In the genomic region with DNA sequence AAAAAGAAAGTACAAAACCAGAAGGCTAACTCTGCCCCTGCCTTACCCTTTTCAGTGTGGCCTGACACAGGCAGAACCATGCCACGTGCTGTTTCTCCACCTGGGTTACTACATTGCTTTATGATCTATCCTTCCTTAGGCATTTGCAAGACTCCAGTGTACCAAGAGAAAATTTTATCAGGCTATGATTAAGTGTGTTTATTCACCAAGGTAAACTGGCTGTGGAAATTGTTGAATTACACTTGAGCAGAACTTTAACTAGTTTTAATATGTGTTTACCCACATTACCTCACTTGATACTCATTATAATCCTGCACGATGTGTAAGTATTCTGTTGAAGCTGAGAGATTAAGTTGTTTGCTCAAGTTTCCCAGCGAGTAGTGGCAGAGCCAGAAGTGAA, we compare ENCODE assay signal across 22 cellular contexts.
DNase-seq lines count a peak whose midpoint lies in the region; ATAC-seq and TF ChIP-seq lines count a peak whose summit lies in the region.
"Had no signal": no experiment of that assay in that cellular context is flagged by ENCODE, and none has a peak within 500 bp of the region (broad histone marks: within the 10 kb centered on the region; RNA-seq: fewer than 3 reads in every experiment).

No MANE protein-coding gene starts in this region.

- H3K27me3 Mint-ChIP-seq in mesothelial cell of epicardium (ENCODE audit: low read depth) (no peaks in the 10 kb centered on the region), Calu3 (ENCODE audit: unreplicated experiment) (no peaks in the 10 kb centered on the region)

- H2AFZ ChIP-seq in smooth muscle cell (ENCODE audit: low read depth): peak overlapping the region; percentile 10

- H3K4me3 ChIP-seq in LNCaP clone FGC (ENCODE audit: low read depth, low read length) (no peak overlapping the region), smooth muscle cell (no peak overlapping the region)
- H3K4me3 ChIP-seq: SJCRH30 had no signal

- BruUV-seq in Calu3 (replicated peaks; lab: Mats Ljungman, UMichigan): no TSS peak

- H3K27ac ChIP-seq in foreskin keratinocyte (peak overlapping the region; percentile 27), smooth muscle cell (ENCODE audit: low read depth) (peak overlapping the region; percentile 75)
- H3K27ac ChIP-seq: HL-60, SJCRH30 had no signal

- CTCF ChIA-PET in Calu3 (lab: Charles Lee): no interaction called here

- H3K4me2 ChIP-seq in smooth muscle cell: peak overlapping the region; percentile 34

- WGBS in smooth muscle cell (ENCODE audit: low lambda C conversion rate): 52% methylated on average over 3 of the region's 3 CpGs

- DNase-seq in LNCaP clone FGC (ENCODE audit: low read depth): peak; percentile 86
- no peak for DNase-seq in foreskin keratinocyte
- DNase-seq in mesothelial cell of epicardium (ENCODE audit: low spot score in 2 of 2, unreplicated experiment in 2 of 2): no peak
- no peak for DNase-seq in smooth muscle cell (lab: John Stamatoyannopoulos, UW; ENCODE audit: unreplicated experiment)
- DNase-seq in Calu3: no peak
- no peak for DNase-seq in H4 (ENCODE audit: low spot score)
- DNase-seq in Right ventricle myocardium superior: no peak
- DNase-seq: GF-D8, KG1, NCI-H1105 treated with DMSO at 0.1 percent for 48 hours, NCI-H1694, NCI-H2081, NCI-H2171, NCI-H345, NCI-H524, NCI-H82, SJCRH30 had no signal

- no peaks in the 10 kb centered on the region for H3F3A ChIP-seq in smooth muscle cell (ENCODE audit: low read depth)

- H3K4me1 ChIP-seq in foreskin keratinocyte (peaks cover 4% of the 10 kb centered on the region), smooth muscle cell (ENCODE audit: low read depth) (no peaks in the 10 kb centered on the region)
- H3K4me1 ChIP-seq: SJCRH30 had no signal

- H4K20me1 ChIP-seq in smooth muscle cell (ENCODE audit: low read depth): no peaks in the 10 kb centered on the region

- no peak overlapping the region for H3K9ac ChIP-seq in smooth muscle cell (ENCODE audit: low read depth)

- intact Hi-C loops in Calu3 (cut with micrococcal nuclease; ENCODE audit: unreplicated experiment): no loop called here
- intact Hi-C loops in Right ventricle myocardium superior (cut with DNase I): no loop called here

- H3K4me3 Mint-ChIP-seq in mesothelial cell of epicardium (no peak overlapping the region), Calu3 (ENCODE audit: low read depth, unreplicated experiment) (no peak overlapping the region)
- H3K4me3 Mint-ChIP-seq: B cell, CD14-positive monocyte had no signal

- peaks cover 9% of the 10 kb centered on the region for H3K4me1 Mint-ChIP-seq in mesothelial cell of epicardium
- no peaks in the 10 kb centered on the region for H3K4me1 Mint-ChIP-seq in Calu3 (ENCODE audit: low read depth, unreplicated experiment)
- H3K4me1 Mint-ChIP-seq: B cell, CD14-positive monocyte had no signal

- H3K36me3 ChIP-seq in smooth muscle cell (ENCODE audit: low read depth): no peaks in the 10 kb centered on the region
- H3K36me3 ChIP-seq: SJCRH30 had no signal

- TF ChIP-seq CTCF in LNCaP clone FGC (IDR thresholded peaks at IDR 0.05; ENCODE audit: control insufficient read depth, extremely low read depth, insufficient read depth): no peak
- no peak for TF ChIP-seq CTCF in foreskin keratinocyte (conservative IDR thresholded peaks at IDR 0.05)
- TF ChIP-seq CTCF in mesothelial cell of epicardium (IDR thresholded peaks at IDR 0.05; ENCODE audit: unreplicated experiment): no peak
- TF ChIP-seq CTCF in smooth muscle cell (IDR thresholded peaks at IDR 0.05; ENCODE audit: borderline replicate concordance, insufficient read depth, poor library complexity, severe bottlenecking): no peak
- no peak for TF ChIP-seq CTCF in Calu3 (IDR thresholded peaks at IDR 0.05; ENCODE audit: unreplicated experiment)

- H3K9me3 ChIP-seq in smooth muscle cell (replicated peaks; ENCODE audit: low read depth): no peaks in the 10 kb centered on the region
- H3K9me3 ChIP-seq: SJCRH30 had no signal

- H3K27ac Mint-ChIP-seq in mesothelial cell of epicardium: peak overlapping the region; percentile 33
- no peak overlapping the region for H3K27ac Mint-ChIP-seq in Calu3 (ENCODE audit: unreplicated experiment)
- H3K27ac Mint-ChIP-seq: B cell, CD14-positive monocyte had no signal

- H3K27me3 ChIP-seq in foreskin keratinocyte: no peaks in the 10 kb centered on the region
- no peaks in the 10 kb centered on the region for H3K27me3 ChIP-seq in smooth muscle cell (ENCODE audit: low read depth)

- H3K9me3 Mint-ChIP-seq in mesothelial cell of epicardium: peaks cover 5% of the 10 kb centered on the region
- H3K9me3 Mint-ChIP-seq in Calu3 (ENCODE audit: low read depth, unreplicated experiment): no peaks in the 10 kb centered on the region

- ATAC-seq in foreskin keratinocyte (no peak), HG02852 (IDR thresholded peaks at IDR 0.05; ENCODE audit: unreplicated experiment) (no peak), Right ventricle myocardium superior (ENCODE audit: poor library complexity) (no peak)
- ATAC-seq: Panc1 had no signal

- H3K36me3 Mint-ChIP-seq in mesothelial cell of epicardium (no peaks in the 10 kb centered on the region), Calu3 (ENCODE audit: insufficient read depth, unreplicated experiment) (no peaks in the 10 kb centered on the region)
- H3K36me3 Mint-ChIP-seq: CD14-positive monocyte had no signal

- H3K79me2 ChIP-seq in smooth muscle cell (ENCODE audit: low read depth): no peaks in the 10 kb centered on the region
